In the genomic region with DNA sequence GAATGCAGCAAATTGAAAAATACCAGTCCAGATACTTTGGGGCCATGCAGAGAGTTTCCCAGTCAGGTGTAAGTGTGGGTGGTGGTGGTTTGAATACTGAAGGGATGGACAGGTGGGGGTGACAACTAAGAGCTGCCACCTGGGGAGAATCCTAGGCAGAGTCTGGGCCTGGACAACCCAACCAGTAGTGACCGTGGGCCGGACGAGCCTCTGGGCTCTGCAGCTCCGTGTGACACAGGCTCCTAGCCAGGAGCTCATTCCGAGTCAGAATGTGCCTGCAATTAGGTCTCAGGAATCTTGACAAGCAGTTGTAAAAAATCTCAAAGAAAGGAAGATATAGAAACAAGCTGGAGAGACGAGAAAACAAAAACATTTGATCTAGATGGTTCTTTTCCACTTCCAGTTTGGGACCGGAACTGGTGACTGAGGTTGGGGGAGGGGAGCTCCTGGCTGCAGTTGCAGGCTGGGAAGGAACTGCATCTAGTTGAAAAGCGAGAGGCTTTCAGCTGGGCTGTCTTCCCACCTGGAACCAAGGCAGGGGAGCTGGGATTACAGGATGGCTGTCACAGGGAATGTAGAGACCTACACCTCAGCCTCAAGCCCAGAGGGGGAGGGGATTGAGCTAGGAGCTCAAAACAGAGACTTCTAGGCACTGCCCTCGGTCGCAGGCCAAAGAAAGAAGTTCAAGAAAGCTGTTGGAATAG, we compare ENCODE assay signal across 20 cellular contexts.
"Had no signal": no experiment of that assay in that cellular context is flagged by ENCODE, and none has a peak within 500 bp of the region (broad histone marks: within the 10 kb centered on the region; RNA-seq: fewer than 3 reads in every experiment).

No MANE protein-coding gene starts in this region.

- ATAC-seq: activated T-cell treated with anti-CD3 and anti-CD28 coated beads, Interleukin-2, amount 50 U/mL, for 4 hours; heart left ventricle; left ventricle myocardium superior; natural killer cell treated with Interleukin-12 subunit alpha and Interleukin-12 subunit beta and Interleukin-15 and Interleukin-18, amount 100 ng/mL, for 72 hours; stimulated activated memory B cell treated with anti-CD40 and anti-IgM and Interleukin-4, amounts not matched to agents 10 μg/mL and 1 μg/mL and 100 μg/mL, for 72 hours had no signal

- H3K27ac Mint-ChIP-seq: activated naive CD8-positive, alpha-beta T cell; activated T-helper 2 cell treated with anti-CD3 and anti-CD28 coated beads, Interferon-gamma antibody, Interleukin-2, Interleukin-4, amounts not matched to agents 10 μg/mL and 5 μg/mL and 100 μg/mL, durations not matched to agents 14 hours and 24 hours and 36 hours; natural killer cell treated with Interleukin-12 subunit alpha and Interleukin-12 subunit beta and Interleukin-15 and Interleukin-18, amount 100 ng/mL, for 72 hours; stimulated activated memory B cell treated with anti-CD40 and anti-IgM and Interleukin-4, amounts not matched to agents 10 μg/mL and 1 μg/mL and 100 μg/mL, for 72 hours had no signal

- H3K27me3 Mint-ChIP-seq: activated naive CD8-positive, alpha-beta T cell; natural killer cell treated with Interleukin-12 subunit alpha and Interleukin-12 subunit beta and Interleukin-15 and Interleukin-18, amount 100 ng/mL, for 72 hours; stimulated activated memory B cell treated with anti-CD40 and anti-IgM and Interleukin-4, amounts not matched to agents 10 μg/mL and 1 μg/mL and 100 μg/mL, for 72 hours had no signal

- DNase-seq: activated CD4-positive, alpha-beta T cell treated with anti-CD3 and anti-CD28 coated beads, Interleukin-2, amount 50 U/mL, for 4 hours; activated CD8-positive, alpha-beta memory T cell treated with anti-CD3 and anti-CD28 coated beads, Interleukin-2, amount 50 U/mL, for 48 hours; activated naive CD4-positive, alpha-beta T cell; activated T-cell treated with anti-CD3 and anti-CD28 coated beads, Interleukin-2, amount 50 U/mL, for 4 hours; colonic mucosa; dorsolateral prefrontal cortex; heart left ventricle; left ventricle myocardium superior; mammary epithelial cell; midbrain; sigmoid colon; stimulated activated CD4-positive, alpha-beta T cell treated with anti-CD3 and anti-CD28 coated beads, Interleukin-15, amount 100 ng/mL, for 24 hours; stomach; T-helper 9 cell; trophoblast cell; uterus had no signal

- H3K4me1 Mint-ChIP-seq: stimulated activated memory B cell treated with anti-CD40 and anti-IgM and Interleukin-4, amounts not matched to agents 10 μg/mL and 1 μg/mL and 100 μg/mL, for 72 hours had no signal

- H3K36me3 Mint-ChIP-seq: activated naive CD8-positive, alpha-beta T cell; stimulated activated memory B cell treated with anti-CD40 and anti-IgM and Interleukin-4, amounts not matched to agents 10 μg/mL and 1 μg/mL and 100 μg/mL, for 72 hours had no signal

- H3K4me3 Mint-ChIP-seq: activated naive CD8-positive, alpha-beta T cell; activated T-cell treated with anti-CD3 and anti-CD28 coated beads, Interleukin-2, amount 50 U/mL, for 4 hours; natural killer cell treated with Interleukin-12 subunit alpha and Interleukin-12 subunit beta and Interleukin-15 and Interleukin-18, amount 100 ng/mL, for 72 hours; stimulated activated memory B cell treated with anti-CD40 and anti-IgM and Interleukin-4, amounts not matched to agents 10 μg/mL and 1 μg/mL and 100 μg/mL, for 72 hours had no signal
